ENCODE assay signal across 12 cellular contexts in genomic region chr2:70728128-70728527, GRCh38. TPM values are rescaled to one million over a fixed set of nuclear protein-coding genes. Genes with fewer than 3 reads are reported as not detected.
"Had no signal": no experiment of that assay in that cellular context is flagged by ENCODE, and none has a peak within 500 bp of the region (broad histone marks: within the 10 kb centered on the region; RNA-seq: fewer than 3 reads in every experiment).

No MANE protein-coding gene starts in this region.

- ATAC-seq: activated CD4-positive, CD25-positive, alpha-beta regulatory T cell treated with anti-CD3 and anti-CD28 coated beads, Interleukin-2, amount 50 U/mL, for 24 hours; gastrocnemius medialis; left cardiac atrium; lower lobe of right lung; naive thymus-derived CD4-positive, alpha-beta T cell; stimulated activated effector memory CD8-positive, alpha-beta T cell treated with anti-CD3 and anti-CD28 coated beads, Interleukin-12 subunit alpha, Interleukin-12 subunit beta, amount 100 ng/mL, for 72 hours had no signal

- H3K36me3 ChIP-seq: gastrocnemius medialis, lower lobe of right lung, tibial artery had no signal

- FAIRE-seq: colon, endothelial cell of umbilical vein had no signal

- H3K4me2 ChIP-seq: smooth muscle cell had no signal

- H3K4me3 ChIP-seq: gastrocnemius medialis, lower lobe of right lung, smooth muscle cell, tibial artery had no signal

- H3K27me3 ChIP-seq: gastrocnemius medialis, tibial artery had no signal

- DNase-seq: activated T-cell treated with anti-CD3 and anti-CD28 coated beads, Interleukin-2, amount 50 U/mL, for 1 hour; amygdala; gastrocnemius medialis; left cardiac atrium; lower lobe of right lung; naive thymus-derived CD4-positive, alpha-beta T cell; tibial artery had no signal

- H3K27ac ChIP-seq: gastrocnemius medialis, lower lobe of right lung, tibial artery had no signal

- H3K9me3 ChIP-seq: gastrocnemius medialis, lower lobe of right lung, tibial artery had no signal

- H3K4me1 ChIP-seq: gastrocnemius medialis, lower lobe of right lung, tibial artery had no signal

RNA-seq across cellular contexts. Expression of gene ADD2, which starts 39.9 kb away (rescaled TPM):
- total RNA-seq: endothelial cell of umbilical vein had no signal
